In genomic region chr16:81539009-81539820, GRCh38 we compare ENCODE assay signal across 16 cellular contexts.
DNase-seq lines count a peak whose midpoint lies in the region; ATAC-seq and TF ChIP-seq lines count a peak whose summit lies in the region.
"Had no signal": no experiment of that assay in that cellular context is flagged by ENCODE, and none has a peak within 500 bp of the region (broad histone marks: within the 10 kb centered on the region; RNA-seq: fewer than 3 reads in every experiment).

No MANE protein-coding gene starts in this region.

- H3K27ac ChIP-seq in endodermal cell (ENCODE audit: low read depth, low read length) (peak overlapping the region; percentile 83), upper lobe of left lung (peak overlapping the region; percentile 0 to 52 (median 20))
- H3K27ac ChIP-seq: 22Rv1 had no signal

- CTCF ChIA-PET in Caco-2 (lab: Charles Lee) = no interaction called here

- H3K4me1 ChIP-seq in endodermal cell (ENCODE audit: control insufficient read depth, insufficient read depth, low read length) (peaks cover 9% of the 10 kb centered on the region), upper lobe of left lung (peaks cover 21 to 58% (median 30%) of the 10 kb centered on the region in 4 donors), Caco-2 (peaks cover 28% of the 10 kb centered on the region)

- no peaks in the 10 kb centered on the region for H3K27me3 ChIP-seq in endodermal cell (ENCODE audit: control insufficient read depth, insufficient read depth, low read length, poor library complexity, severe bottlenecking)
- H3K27me3 ChIP-seq in upper lobe of left lung = no peaks in the 10 kb centered on the region
- no peaks in the 10 kb centered on the region for H3K27me3 ChIP-seq in Caco-2 (replicated peaks; ENCODE audit: control insufficient read depth, insufficient read depth, low read length)
- H3K27me3 ChIP-seq: sigmoid colon had no signal

- TF ChIP-seq CTCF in endodermal cell (conservative IDR thresholded peaks at IDR 0.05) = no peak
- TF ChIP-seq CTCF in upper lobe of left lung (IDR thresholded peaks at IDR 0.05) = no peak
- TF ChIP-seq CTCF in Caco-2 (IDR thresholded peaks at IDR 0.05; ENCODE audit: insufficient read depth in 1 of 2, low read depth in 1 of 2, low read length in 1 of 2, severe bottlenecking in 1 of 2, unreplicated experiment in 1 of 2) = no peak

- H3K36me3 Mint-ChIP-seq in endodermal cell (ENCODE audit: low read depth) (peaks cover 12% of the 10 kb centered on the region), Caco-2 (ENCODE audit: insufficient read depth, unreplicated experiment) (peaks cover 14% of the 10 kb centered on the region)

- no peaks in the 10 kb centered on the region for H3K9me3 ChIP-seq in endodermal cell (ENCODE audit: control insufficient read depth, low read length)
- no peaks in the 10 kb centered on the region for H3K9me3 ChIP-seq in upper lobe of left lung
- no peaks in the 10 kb centered on the region for H3K9me3 ChIP-seq in Caco-2
- H3K9me3 ChIP-seq: sigmoid colon had no signal

- intact Hi-C loops in Caco-2 (cut with micrococcal nuclease; ENCODE audit: unreplicated experiment) = no loop called here

- H3K27ac Mint-ChIP-seq in endodermal cell = peak overlapping the region; percentile 16
- H3K27ac Mint-ChIP-seq in Caco-2 (ENCODE audit: unreplicated experiment) = no peak overlapping the region

- BruUV-seq in Caco-2 (replicated peaks; lab: Mats Ljungman, UMichigan) = no TSS peak

- no peak overlapping the region for H3K4me3 Mint-ChIP-seq in endodermal cell
- H3K4me3 Mint-ChIP-seq in Caco-2 (ENCODE audit: unreplicated experiment) = no peak overlapping the region

- H3K27me3 Mint-ChIP-seq in endodermal cell (ENCODE audit: insufficient read depth) (no peaks in the 10 kb centered on the region), Caco-2 (ENCODE audit: insufficient read depth, unreplicated experiment) (no peaks in the 10 kb centered on the region)

- H3K4me1 Mint-ChIP-seq in endodermal cell (peaks cover 34% of the 10 kb centered on the region), Caco-2 (ENCODE audit: low read depth, unreplicated experiment) (peaks cover 54% of the 10 kb centered on the region)

- POLR2A ChIA-PET in Caco-2 (lab: Charles Lee) = no interaction called here

- ATAC-seq in upper lobe of left lung (ENCODE audit: low FRiP score in 2 of 2) = peak; percentile 20 to 74

- DNase-seq in DMS 273 (lab: John Stamatoyannopoulos, UW; ENCODE audit: unreplicated experiment) = peak; percentile 32
- DNase-seq in DMS 273 treated with DMSO at 0.1 percent for 48 hours (lab: John Stamatoyannopoulos, UW) = no peak
- no peak for DNase-seq in endodermal cell
- DNase-seq in middle frontal gyrus (ENCODE audit: extremely low spot score, low spot score) = peak; percentile 24
- no peak for DNase-seq in upper lobe of left lung
- DNase-seq in NOMO-1 treated with DMSO at 0.1 percent for 48 hours (lab: John Stamatoyannopoulos, UW; ENCODE audit: unreplicated experiment) = no peak
- DNase-seq in Caco-2 = no peak
- DNase-seq in stimulated activated CD4-positive, alpha-beta T cell treated with anti-CD3 and anti-CD28 coated beads, Interleukin-2, amount 100 ng/mL, for 48 hours = no peak
- DNase-seq: activated CD4-positive, CD25-positive, alpha-beta regulatory T cell treated with anti-CD3 and anti-CD28 coated beads, Interleukin-2, amount 50 U/mL, for 72 hours; activated T-cell treated with anti-CD3 and anti-CD28 coated beads, Interleukin-2, amount 50 U/mL, for 1 hour; COR-L47; Karpas-422; NCI-H2029; NK-92 treated with Interleukin-12 subunit alpha and Interleukin-12 subunit beta, amount 100 ng/mL, for 24 hours; sigmoid colon had no signal

- H3K9me3 Mint-ChIP-seq in endodermal cell = no peaks in the 10 kb centered on the region
- no peaks in the 10 kb centered on the region for H3K9me3 Mint-ChIP-seq in Caco-2 (ENCODE audit: unreplicated experiment)

- 89 to 91% methylated on average over 17 to 18 of the region's 18 CpGs for WGBS in endodermal cell (ENCODE audit: insufficient coverage in 1 of 2, insufficient read length in 1 of 2), 2 experiments
- WGBS in upper lobe of left lung, 2 donors = 65 to 71% methylated on average over 16 to 18 of the region's 18 CpGs

- TF ChIP-seq POLR2A in upper lobe of left lung (IDR thresholded peaks at IDR 0.05) = no peak

- no peak for TF ChIP-seq EP300 in upper lobe of left lung (IDR thresholded peaks at IDR 0.05)

- no peak overlapping the region for H3K9ac ChIP-seq in endodermal cell (ENCODE audit: extremely low read depth, low read length, poor library complexity, severe bottlenecking)

- no peak overlapping the region for H3K4me3 ChIP-seq in endodermal cell (ENCODE audit: low read length)
- H3K4me3 ChIP-seq in upper lobe of left lung = no peak overlapping the region
- H3K4me3 ChIP-seq in Caco-2 (ENCODE audit: low read depth, low read length) = no peak overlapping the region
- H3K4me3 ChIP-seq: sigmoid colon had no signal

- H3K36me3 ChIP-seq in endodermal cell (ENCODE audit: control insufficient read depth, insufficient read depth, low read length) (peaks cover 14% of the 10 kb centered on the region), upper lobe of left lung (no peaks in the 10 kb centered on the region), Caco-2 (ENCODE audit: control insufficient read depth, insufficient read depth, low read length) (no peaks in the 10 kb centered on the region)
- H3K36me3 ChIP-seq: sigmoid colon had no signal

Comparison
In these comparisons a context has a peak if more than half of its experiments do, and no peak if none do; other contexts are left out.
1. DNase-seq: peak in DMS 273 (single experiment) and middle frontal gyrus (single experiment); none in DMS 273 treated with DMSO at 0.1 percent for 48 hours (single experiment), endodermal cell (single experiment), upper lobe of left lung (0 of 2), NOMO-1 treated with DMSO at 0.1 percent for 48 hours (single experiment), Caco-2 (0 of 2) and stimulated activated CD4-positive, alpha-beta T cell treated with anti-CD3 and anti-CD28 coated beads, Interleukin-2, amount 100 ng/mL, for 48 hours (0 of 2).